In genomic region chr16:67109407-67110135, GRCh38 we compare ENCODE assay signal across 8 cellular contexts. TPM values are rescaled to one million over a fixed set of nuclear protein-coding genes. Genes with fewer than 3 reads are reported as not detected.
DNase-seq lines count a peak whose midpoint lies in the region; ATAC-seq, FAIRE-seq and TF ChIP-seq lines count a peak whose summit lies in the region.

PHAF1 (plus strand) TSS chr16:67109941; CDS start chr16:67110176, 235 bp downstream.

- H3K4me1 ChIP-seq in pancreas (peaks cover 0 to 16% (median 4%) of the 10 kb centered on the region in 3 donors), thymus (ENCODE audit: control insufficient read depth, insufficient read depth, low read length) (peaks cover 9% of the 10 kb centered on the region)

- FAIRE-seq in pancreas (lab: Jason Lieb, UNC): no peak

- peak; percentile 62 for DNase-seq in GM12864 (ENCODE audit: low read depth)
- peak; percentile 81 for DNase-seq in NCI-H128 (lab: John Stamatoyannopoulos, UW; ENCODE audit: unreplicated experiment)
- DNase-seq in SW480 (ENCODE audit: low spot score): peak; percentile 89
- peak; percentile 84 for DNase-seq in activated naive CD8-positive, alpha-beta T cell treated with anti-CD3 and anti-CD28 coated beads, Interleukin-2, amount 50 U/mL, for 16 hours (ENCODE audit: low read depth, low spot score)
- DNase-seq in Right ventricle myocardium inferior (ENCODE audit: missing footprints): peak; percentile 96
- peak; percentile 92 to 100 (median 96) for DNase-seq in pancreas

- no peaks in the 10 kb centered on the region for H3K36me3 ChIP-seq in pancreas
- H3K36me3 ChIP-seq in thymus (ENCODE audit: control insufficient read depth, insufficient read depth): no peaks in the 10 kb centered on the region

- no peaks in the 10 kb centered on the region for H3K9me3 ChIP-seq in pancreas
- no peaks in the 10 kb centered on the region for H3K9me3 ChIP-seq in thymus (ENCODE audit: control insufficient read depth)

- H3K27ac ChIP-seq in pancreas: peak within 1 kb of the TSS; percentile 38 to 79 (median 59)
- peak within 1 kb of the TSS; percentile 85 for H3K27ac ChIP-seq in thymus (ENCODE audit: low read depth)

- 1 to 2% methylated on average over 53 to 63 of the region's 63 CpGs for WGBS in pancreas, 2 donors
- 5% methylated on average over 63 of the region's 63 CpGs for WGBS in thymus

- intact Hi-C loops in Right ventricle myocardium inferior (cut with DNase I): loop anchor here (5.0 kb wide), 2 partner anchors 48 to 82 kb away; partner anchors contain the start of genes CBFB, FBXL8 and TRADD
- intact Hi-C loops in pancreas (cut with DNase I): no loop called here

- TF ChIP-seq CTCF in GM12864 (IDR thresholded peaks at IDR 0.05; ENCODE audit: low read depth, low read length, missing control alignments) (no peak), pancreas (IDR thresholded peaks at IDR 0.05) (no peak)

- H3K27me3 ChIP-seq in pancreas: no peaks in the 10 kb centered on the region
- H3K27me3 ChIP-seq in thymus (ENCODE audit: control insufficient read depth, insufficient read depth): no peaks in the 10 kb centered on the region

- ATAC-seq in HG02642 (IDR thresholded peaks at IDR 0.05; ENCODE audit: poor library complexity, unreplicated experiment) (peak; percentile 89), Right ventricle myocardium inferior (peak; percentile 98), pancreas (peak; percentile 97 to 99 (median 98))

- H3K4me3 ChIP-seq in GM12864 (ENCODE audit: low read depth, low read length): peak within 1 kb of the TSS; percentile 99
- peak within 1 kb of the TSS; percentile 81 to 98 (median 96) for H3K4me3 ChIP-seq in pancreas
- peak within 1 kb of the TSS; percentile 91 for H3K4me3 ChIP-seq in thymus (ENCODE audit: low read length)

RNA-seq across cellular contexts. Expression of gene PHAF1, which starts in this region (rescaled TPM):
- total RNA-seq in Right ventricle myocardium inferior (10.8 TPM), pancreas (1 to 10 TPM; 2.8 to 7.3 (median 4.2) TPM)
- polyA plus RNA-seq in pancreas (1 to 10 TPM; 6.1 to 8.9 TPM), thymus (12.0 TPM)

Comparison
In these comparisons a context has a peak if more than half of its experiments do, and no peak if none do; other contexts are left out.
1. Peak in every context shown above with its lines: DNase-seq, ATAC-seq, H3K4me3 ChIP-seq and H3K27ac ChIP-seq.